Comparison of ENCODE assay signal across 25 cellular contexts in the genomic region with DNA sequence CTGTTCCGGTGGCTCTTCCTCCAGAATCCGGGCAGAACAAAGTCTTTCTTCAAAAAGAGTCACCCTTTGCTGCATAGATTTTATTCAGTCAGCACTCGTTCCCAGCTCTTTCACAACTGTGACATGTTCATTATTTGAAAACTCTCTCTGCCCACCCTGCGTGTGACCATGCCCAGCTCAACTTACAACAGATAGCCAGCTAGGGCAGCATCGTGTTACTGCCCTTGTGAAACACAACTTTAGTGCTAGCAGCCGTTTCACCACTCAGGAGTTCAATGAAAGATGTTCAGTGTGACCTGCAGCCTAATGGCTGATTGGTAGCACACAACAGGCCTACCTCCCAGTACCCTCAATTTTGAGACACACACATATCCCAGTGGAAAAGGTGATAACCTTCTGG. TPM values are rescaled to one million over a fixed set of nuclear protein-coding genes. Genes with fewer than 3 reads are reported as not detected.
DNase-seq lines count a peak whose midpoint lies in the region; ATAC-seq, FAIRE-seq and TF ChIP-seq lines count a peak whose summit lies in the region.
"Had no signal": no experiment of that assay in that cellular context is flagged by ENCODE, and none has a peak within 500 bp of the region (broad histone marks: within the 10 kb centered on the region; RNA-seq: fewer than 3 reads in every experiment).

No MANE protein-coding gene starts in this region.

- H3K79me2 ChIP-seq in H1 (ENCODE audit: control insufficient read depth in 1 of 2, insufficient read depth in 2 of 2, low read length in 2 of 2) (no peaks in the 10 kb centered on the region), smooth muscle cell (ENCODE audit: low read depth) (no peaks in the 10 kb centered on the region)

- H3K9ac ChIP-seq in H1 (replicated peaks in 1 of 4; ENCODE audit: extremely low read depth in 1 of 4, low read depth in 3 of 4, low read length in 3 of 4): no peak overlapping the region
- H3K9ac ChIP-seq in neuronal stem cell (ENCODE audit: low read depth, low read length, poor library complexity): no peak overlapping the region
- no peak overlapping the region for H3K9ac ChIP-seq in smooth muscle cell (ENCODE audit: low read depth)

- H3K4me1 Mint-ChIP-seq in activated T-cell treated with anti-CD3 and anti-CD28 coated beads, Interleukin-2, amount 50 U/mL, for 24 hours (ENCODE audit: low read depth): peaks cover 7% of the 10 kb centered on the region
- H3K4me1 Mint-ChIP-seq: CD8-positive, alpha-beta memory T cell had no signal

- no peak overlapping the region for H3K4me2 ChIP-seq in H1 (ENCODE audit: insufficient read depth in 1 of 2, low read depth in 2 of 2, low read length in 2 of 2)
- no peak overlapping the region for H3K4me2 ChIP-seq in neuronal stem cell (ENCODE audit: insufficient read depth, low read length, poor library complexity, severe bottlenecking)
- no peak overlapping the region for H3K4me2 ChIP-seq in smooth muscle cell

- H4K91ac ChIP-seq in H1 (replicated peaks; ENCODE audit: insufficient read length, low read length) (no peak overlapping the region), neuronal stem cell (ENCODE audit: low read depth, low read length, poor library complexity) (no peak overlapping the region)

- H4K8ac ChIP-seq in H1 (ENCODE audit: extremely low read depth, insufficient read depth, low read length): no peak overlapping the region
- H4K8ac ChIP-seq in neuronal stem cell (ENCODE audit: low read depth, low read length): no peak overlapping the region

- no peak overlapping the region for H2BK5ac ChIP-seq in H1 (ENCODE audit: low read depth, low read length)
- H2BK5ac ChIP-seq in neuronal stem cell (ENCODE audit: low read length): no peak overlapping the region

- H3K23ac ChIP-seq in H1 (ENCODE audit: insufficient read length) (no peak overlapping the region), neuronal stem cell (ENCODE audit: low read depth, low read length, poor library complexity) (no peak overlapping the region)

- no peaks in the 10 kb centered on the region for H3K23me2 ChIP-seq in H1 (ENCODE audit: low read depth, low read length)

- no peak for TF ChIP-seq RAD21 in H1 (IDR thresholded peaks at IDR 0.05 in 1 of 2, conservative IDR thresholded peaks at IDR 0.05 in 1 of 2; ENCODE audit: low read depth in 2 of 2, low read length in 2 of 2)

- TF ChIP-seq EP300 in H1 (IDR thresholded peaks at IDR 0.05; ENCODE audit: borderline replicate concordance in 1 of 2, low read depth in 2 of 2, low read length in 2 of 2): no peak

- H2AFZ ChIP-seq in H1 (ENCODE audit: low read length) (0 out of 2 replicates have a peak overlapping the region, but pooled peaks have one; percentile 19), neuronal stem cell (ENCODE audit: low read length) (peak overlapping the region; percentile 11), smooth muscle cell (ENCODE audit: low read depth) (no peak overlapping the region)

- DNase-seq in H1 (ENCODE audit: low read depth in 1 of 2, low spot score in 2 of 2) (no peak), left cardiac atrium (no peak), neuronal stem cell (ENCODE audit: low spot score) (no peak), urothelium cell line (ENCODE audit: low spot score) (no peak), prostate gland (ENCODE audit: low spot score) (no peak), smooth muscle cell (lab: John Stamatoyannopoulos, UW; ENCODE audit: unreplicated experiment) (no peak)
- DNase-seq in activated T-cell treated with anti-CD3 and anti-CD28 coated beads, Interleukin-2, amount 50 U/mL, for 24 hours: no peak
- DNase-seq: activated CD4-positive, alpha-beta memory T cell treated with anti-CD3 and anti-CD28 coated beads for 36 hours; activated gamma-delta T cell treated with Interleukin-2 at 50 U/mL for 16 hours; activated T-cell treated with anti-CD3 and anti-CD28 coated beads for 4 hours; AML-193; CD8-positive, alpha-beta memory T cell; islet precursor cell; MG63; NCI-H146; NCI-H2171; NCI-H526 treated with DMSO at 0.1 percent for 48 hours; stimulated activated CD4-positive, alpha-beta T cell treated with anti-CD3 and anti-CD28 coated beads, Interleukin-2, amount 100 ng/mL, for 24 hours had no signal

- H3K4me1 ChIP-seq in H1 (replicated peaks in 1 of 4; ENCODE audit: control insufficient read depth in 3 of 4, insufficient read depth in 4 of 4, low read length in 3 of 4) (no peaks in the 10 kb centered on the region), neuronal stem cell (ENCODE audit: control insufficient read depth in 2 of 2, insufficient read depth in 1 of 2, low read depth in 1 of 2, low read length in 2 of 2) (peaks cover 0 to 3% of the 10 kb centered on the region in 2 donors), prostate gland (replicated peaks) (no peaks in the 10 kb centered on the region), smooth muscle cell (ENCODE audit: low read depth) (peaks cover 7% of the 10 kb centered on the region)

- H2AK5ac ChIP-seq in H1 (ENCODE audit: low read depth, low read length) (no peak overlapping the region), neuronal stem cell (ENCODE audit: low read depth, low read length) (no peak overlapping the region)

- H3K36me3 Mint-ChIP-seq in activated T-cell treated with anti-CD3 and anti-CD28 coated beads, Interleukin-2, amount 50 U/mL, for 24 hours (ENCODE audit: low read depth): no peaks in the 10 kb centered on the region
- H3K36me3 Mint-ChIP-seq: activated CD4-positive, alpha-beta memory T cell treated with anti-CD3 and anti-CD28 coated beads for 36 hours; stimulated activated effector memory CD8-positive, alpha-beta T cell treated with anti-CD3 and anti-CD28 coated beads, Interleukin-12 subunit alpha, Interleukin-12 subunit beta, amount 100 ng/mL, for 72 hours; WTC11 had no signal

- no peak overlapping the region for H3K4me3 ChIP-seq in H1 (ENCODE audit: extremely low read depth in 1 of 4, insufficient read depth in 2 of 4, low read depth in 3 of 4, low read length in 4 of 4)
- H3K4me3 ChIP-seq in neuronal stem cell (ENCODE audit: low read length in 2 of 2): no peak overlapping the region
- H3K4me3 ChIP-seq in prostate gland: no peak overlapping the region
- no peak overlapping the region for H3K4me3 ChIP-seq in smooth muscle cell
- H3K4me3 ChIP-seq: lung, MG63, skin epidermis had no signal

- H3K27me3 ChIP-seq in H1 (replicated peaks in 1 of 4; ENCODE audit: control insufficient read depth in 3 of 4, extremely low read depth in 1 of 4, insufficient read depth in 3 of 4, low read length in 3 of 4): no peaks in the 10 kb centered on the region
- H3K27me3 ChIP-seq in neuronal stem cell (ENCODE audit: control insufficient read depth in 3 of 3, insufficient read depth in 3 of 3, low read depth in 1 of 3, low read length in 3 of 3): no peaks in the 10 kb centered on the region
- H3K27me3 ChIP-seq in prostate gland (replicated peaks; ENCODE audit: insufficient read depth): no peaks in the 10 kb centered on the region
- no peaks in the 10 kb centered on the region for H3K27me3 ChIP-seq in smooth muscle cell (ENCODE audit: low read depth)
- H3K27me3 ChIP-seq: MG63 had no signal

- H3K14ac ChIP-seq in H1 (ENCODE audit: insufficient read length) (no peak overlapping the region), neuronal stem cell (ENCODE audit: low read length) (no peak overlapping the region)

- H3K27me3 Mint-ChIP-seq in activated T-cell treated with anti-CD3 and anti-CD28 coated beads, Interleukin-2, amount 50 U/mL, for 24 hours: no peaks in the 10 kb centered on the region
- H3K27me3 Mint-ChIP-seq: activated CD4-positive, alpha-beta memory T cell treated with anti-CD3 and anti-CD28 coated beads for 36 hours had no signal

- H3K27ac Mint-ChIP-seq in activated T-cell treated with anti-CD3 and anti-CD28 coated beads, Interleukin-2, amount 50 U/mL, for 24 hours: no peak overlapping the region
- H3K27ac Mint-ChIP-seq: activated CD4-positive, alpha-beta memory T cell treated with anti-CD3 and anti-CD28 coated beads for 36 hours; CD8-positive, alpha-beta memory T cell; stimulated activated effector memory CD8-positive, alpha-beta T cell treated with anti-CD3 and anti-CD28 coated beads, Interleukin-12 subunit alpha, Interleukin-12 subunit beta, amount 100 ng/mL, for 72 hours; T-helper 2 cell treated with Interferon-gamma antibody and Interleukin-4, amounts not matched to agents 5 μg/mL and 100 μg/mL, for 36 hours; WTC11 had no signal

- H3K36me3 ChIP-seq in H1 (ENCODE audit: control insufficient read depth in 2 of 4, insufficient read depth in 4 of 4, low read length in 3 of 4): no peaks in the 10 kb centered on the region
- H3K36me3 ChIP-seq in neuronal stem cell (replicated peaks in 1 of 2; ENCODE audit: control insufficient read depth in 2 of 2, insufficient read depth in 2 of 2, low read length in 2 of 2): no peaks in the 10 kb centered on the region
- H3K36me3 ChIP-seq in prostate gland: no peaks in the 10 kb centered on the region
- no peaks in the 10 kb centered on the region for H3K36me3 ChIP-seq in smooth muscle cell (ENCODE audit: low read depth)
- H3K36me3 ChIP-seq: MG63 had no signal

- H3K4ac ChIP-seq in H1 (replicated peaks; ENCODE audit: insufficient read length, low read depth, low read length): no peak overlapping the region
- H3K4ac ChIP-seq in neuronal stem cell (ENCODE audit: low read length): no peak overlapping the region

- H4K5ac ChIP-seq in H1 (ENCODE audit: insufficient read length, low read depth, low read length): no peak overlapping the region

- intact Hi-C loops in left cardiac atrium (cut with DNase I) (loop anchor here in 1 of 2 donors (10.0 kb wide), 1 partner anchor 51 kb away; no protein-coding TSS in a partner anchor), prostate gland (cut with DNase I) (no loop called here)

- TF ChIP-seq CTCF in H1 (IDR thresholded peaks at IDR 0.05; ENCODE audit: control extremely low read depth in 1 of 3, insufficient read depth in 1 of 3, low read depth in 1 of 3, low read length in 3 of 3) (no peak), prostate gland (IDR thresholded peaks at IDR 0.05) (no peak), smooth muscle cell (IDR thresholded peaks at IDR 0.05; ENCODE audit: borderline replicate concordance, insufficient read depth, poor library complexity, severe bottlenecking) (no peak)

- no peak overlapping the region for H2BK20ac ChIP-seq in H1 (ENCODE audit: low read length)

- H3K27ac ChIP-seq in H1 (ENCODE audit: low read depth, low read length) (no peak overlapping the region), neuronal stem cell (replicated peaks; ENCODE audit: low read length) (no peak overlapping the region), prostate gland (no peak overlapping the region), smooth muscle cell (ENCODE audit: low read depth) (no peak overlapping the region)
- H3K27ac ChIP-seq: RWPE1 had no signal

- no peak overlapping the region for H2BK15ac ChIP-seq in H1 (ENCODE audit: low read length)
- no peak overlapping the region for H2BK15ac ChIP-seq in neuronal stem cell (ENCODE audit: low read length)

- peak; percentile 45 to 77 for ATAC-seq in left cardiac atrium
- ATAC-seq: stimulated activated effector memory CD8-positive, alpha-beta T cell treated with anti-CD3 and anti-CD28 coated beads, Interleukin-12 subunit alpha, Interleukin-12 subunit beta, amount 100 ng/mL, for 72 hours; WTC11 had no signal

- POLR2A ChIA-PET in H1 (lab: Charles Lee; ENCODE audit: partially characterized antibody): no interaction called here

- H3K79me1 ChIP-seq in H1 (ENCODE audit: low read depth, low read length) (no peaks in the 10 kb centered on the region), neuronal stem cell (ENCODE audit: low read depth, low read length) (no peaks in the 10 kb centered on the region)

- no peak overlapping the region for H3K4me3 Mint-ChIP-seq in activated T-cell treated with anti-CD3 and anti-CD28 coated beads, Interleukin-2, amount 50 U/mL, for 24 hours
- H3K4me3 Mint-ChIP-seq: activated CD4-positive, alpha-beta memory T cell treated with anti-CD3 and anti-CD28 coated beads for 36 hours; CD8-positive, alpha-beta memory T cell; stimulated activated effector memory CD8-positive, alpha-beta T cell treated with anti-CD3 and anti-CD28 coated beads, Interleukin-12 subunit alpha, Interleukin-12 subunit beta, amount 100 ng/mL, for 72 hours; T-helper 2 cell treated with Interferon-gamma antibody and Interleukin-4, amounts not matched to agents 5 μg/mL and 100 μg/mL, for 36 hours; WTC11 had no signal

- H2BK120ac ChIP-seq in H1 (replicated peaks; ENCODE audit: low read depth, low read length): no peak overlapping the region
- no peak overlapping the region for H2BK120ac ChIP-seq in neuronal stem cell (ENCODE audit: low read depth, low read length)

- 80% methylated on average over 6 of the region's 6 CpGs; no CpG with 5 or more reads in 1 of the 2 experiments for WGBS in H1 (ENCODE audit: extremely low coverage in 1 of 2, insufficient coverage in 1 of 2, insufficient read length in 1 of 2, insufficient replicate concordance in 2 of 2, low coverage in 1 of 2, low lambda C conversion rate in 2 of 2, missing lambda C conversion rate in 1 of 2), 2 experiments
- WGBS in neuronal stem cell (ENCODE audit: extremely low coverage in 2 of 2, insufficient read length in 2 of 2, insufficient replicate concordance in 1 of 2), 2 donors: no CpG with 5 or more reads among the region's 6 CpGs
- 74% methylated on average over 6 of the region's 6 CpGs for WGBS in prostate gland
- 85% methylated on average over 6 of the region's 6 CpGs for WGBS in smooth muscle cell (ENCODE audit: low lambda C conversion rate)

- FAIRE-seq in H1 (lab: Jason Lieb, UNC): no peak
- FAIRE-seq in urothelium cell line (lab: Jason Lieb, UNC): peak; percentile 55
- FAIRE-seq: G401.6 had no signal

- no peak overlapping the region for H2BK12ac ChIP-seq in H1 (ENCODE audit: low read depth, low read length)
- H2BK12ac ChIP-seq in neuronal stem cell (ENCODE audit: low read length): no peak overlapping the region

- no peaks in the 10 kb centered on the region for H3F3A ChIP-seq in smooth muscle cell (ENCODE audit: low read depth)

- H3K9me3 Mint-ChIP-seq in activated T-cell treated with anti-CD3 and anti-CD28 coated beads, Interleukin-2, amount 50 U/mL, for 24 hours: no peaks in the 10 kb centered on the region
- H3K9me3 Mint-ChIP-seq: activated CD4-positive, alpha-beta memory T cell treated with anti-CD3 and anti-CD28 coated beads for 36 hours; CD8-positive, alpha-beta memory T cell; stimulated activated effector memory CD8-positive, alpha-beta T cell treated with anti-CD3 and anti-CD28 coated beads, Interleukin-12 subunit alpha, Interleukin-12 subunit beta, amount 100 ng/mL, for 72 hours; T-helper 2 cell treated with Interferon-gamma antibody and Interleukin-4, amounts not matched to agents 5 μg/mL and 100 μg/mL, for 36 hours; WTC11 had no signal

- H3K9me3 ChIP-seq in H1 (ENCODE audit: insufficient read depth in 2 of 2, low read depth in 1 of 2, low read length in 1 of 2) (no peaks in the 10 kb centered on the region), neuronal stem cell (replicated peaks in 1 of 2; ENCODE audit: control insufficient read depth in 2 of 2, insufficient read depth in 1 of 2, low read depth in 1 of 2, low read length in 2 of 2) (no peaks in the 10 kb centered on the region), prostate gland (no peaks in the 10 kb centered on the region), smooth muscle cell (replicated peaks; ENCODE audit: low read depth) (no peaks in the 10 kb centered on the region)
- H3K9me3 ChIP-seq: MG63 had no signal

- TF ChIP-seq POLR2A in H1 (IDR thresholded peaks at IDR 0.05; ENCODE audit: control extremely low read depth in 1 of 2, low read depth in 2 of 2, low read length in 2 of 2): no peak
- TF ChIP-seq POLR2A in prostate gland (IDR thresholded peaks at IDR 0.05): no peak

- no peak overlapping the region for H3K56ac ChIP-seq in H1 (replicated peaks; ENCODE audit: insufficient read length, low read depth, low read length)

- CTCF ChIA-PET in H1 (lab: Charles Lee; ENCODE audit: partially characterized antibody): no interaction called here

- H3K18ac ChIP-seq in H1 (ENCODE audit: extremely low read depth, low read length): no peak overlapping the region
- H3K18ac ChIP-seq in neuronal stem cell (ENCODE audit: low read length): no peak overlapping the region

- H4K20me1 ChIP-seq in H1 (replicated peaks in 1 of 2; ENCODE audit: control insufficient read depth in 1 of 2, insufficient read depth in 2 of 2, low read length in 2 of 2) (no peaks in the 10 kb centered on the region), smooth muscle cell (ENCODE audit: low read depth) (no peaks in the 10 kb centered on the region)

RNA-seq across cellular contexts. Expression of a gene that starts 57.9 kb away (rescaled TPM):
- 1.4 and 1.7 TPM in 2 replicates for total RNA-seq in H1 (2021; fragmentation: NEBNext Ultra II Directional; extraction: Animal tissue kit (Norgen Biotek cat#: 25700))
- polyA plus RNA-seq in H1 (2011; rRNA removed) (0.86 and 0.95 TPM in 2 replicates), smooth muscle cell (2.8 and 3.2 TPM in 2 replicates)
- 1.1 TPM for polyA plus RNA-seq in H1 (2011; cell fraction: cytosol; rRNA removed)
- polyA plus RNA-seq in H1 (2011; cell fraction: nucleus; rRNA removed): 1.1 TPM
- polyA plus RNA-seq in H1 (2012, experiment 1 of 2): 1.0 to 1.4 TPM (median 1.3 TPM) in 4 replicates
- polyA plus RNA-seq in H1 (2012, experiment 2 of 2): 0.18 TPM
- 0.83 TPM for polyA plus RNA-seq in H1 (2013, experiment 1 of 2)
- polyA plus RNA-seq in H1 (2013, experiment 2 of 2): 1.1 TPM
- polyA minus RNA-seq in H1 (2011; rRNA and poly(A)+ RNA removed): 2.4 and 2.9 TPM in 2 replicates
- not detected for polyA minus RNA-seq in H1 (2011; cell fraction: cytosol; rRNA and poly(A)+ RNA removed)
- 2.4 TPM for polyA minus RNA-seq in H1 (2011; cell fraction: nucleus; rRNA and poly(A)+ RNA removed)
- total RNA-seq in left cardiac atrium (10 to 100 TPM; 11.4 to 11.6 TPM), prostate gland (10 to 100 TPM in 1 of 2 donors, 1 to 10 TPM in 1; 1.5 to 10.1 TPM), smooth muscle cell (3.4 TPM in 2 replicates)
- 5.4 TPM for polyA plus RNA-seq in neuronal stem cell (2013, experiment 1 of 2)
- polyA plus RNA-seq in neuronal stem cell (2013, experiment 2 of 2): 5.6 TPM
